In the genomic region with DNA sequence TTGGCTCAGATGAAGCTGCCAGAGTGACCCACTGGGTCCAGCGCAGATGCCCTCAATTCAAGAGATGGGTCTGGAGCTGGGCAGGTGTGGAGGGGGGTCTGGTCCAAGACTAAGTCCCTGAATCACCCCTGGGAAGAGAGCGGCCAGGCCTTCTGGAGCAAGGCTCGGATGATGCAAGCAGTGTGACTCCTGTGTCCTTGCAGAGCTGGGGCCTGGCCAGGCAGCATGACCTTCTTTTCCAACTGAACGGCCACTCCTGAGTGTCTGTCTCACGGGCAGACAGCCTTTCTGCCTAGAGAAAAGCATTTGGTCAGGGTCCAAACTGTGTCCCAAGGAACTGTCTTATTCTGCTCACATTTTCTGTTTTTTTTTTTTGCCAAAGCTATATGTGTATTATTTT, we compare ENCODE assay signal across 1 cellular context.
TF ChIP-seq lines count a peak whose summit lies in the region.

No MANE protein-coding gene starts in this region.

TF ChIP-seq in K562, 482 proteins besides CTCF, POLR2A, EP300 and RAD21 (continued from another document):
- TF ChIP-seq, protein P1, sequence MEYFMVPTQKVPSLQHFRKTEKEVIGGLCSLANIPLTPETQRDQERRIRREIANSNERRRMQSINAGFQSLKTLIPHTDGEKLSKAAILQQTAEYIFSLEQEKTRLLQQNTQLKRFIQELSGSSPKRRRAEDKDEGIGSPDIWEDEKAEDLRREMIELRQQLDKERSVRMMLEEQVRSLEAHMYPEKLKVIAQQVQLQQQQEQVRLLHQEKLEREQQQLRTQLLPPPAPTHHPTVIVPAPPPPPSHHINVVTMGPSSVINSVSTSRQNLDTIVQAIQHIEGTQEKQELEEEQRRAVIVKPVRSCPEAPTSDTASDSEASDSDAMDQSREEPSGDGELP (CRISPR knock-in tag; IDR thresholded peaks at IDR 0.05; ENCODE audit: borderline replicate concordance) = no peak
- no peak for TF ChIP-seq CEBPG (CRISPR knock-in tag; IDR thresholded peaks at IDR 0.05)
- TF ChIP-seq CEBPG (tag; conservative IDR thresholded peaks at IDR 0.05 in 1 of 2, IDR thresholded peaks at IDR 0.05 in 1 of 2) = peak; percentile 35 to 68
- TF ChIP-seq SOX6 (IDR thresholded peaks at IDR 0.05) = no peak
- TF ChIP-seq CEBPB (tag; IDR thresholded peaks at IDR 0.05) = no peak
- no peak for TF ChIP-seq HMGN3 (IDR thresholded peaks at IDR 0.05; ENCODE audit: borderline replicate concordance, extremely low read depth, insufficient read length, low read depth, low read length)
- TF ChIP-seq, protein P2, sequence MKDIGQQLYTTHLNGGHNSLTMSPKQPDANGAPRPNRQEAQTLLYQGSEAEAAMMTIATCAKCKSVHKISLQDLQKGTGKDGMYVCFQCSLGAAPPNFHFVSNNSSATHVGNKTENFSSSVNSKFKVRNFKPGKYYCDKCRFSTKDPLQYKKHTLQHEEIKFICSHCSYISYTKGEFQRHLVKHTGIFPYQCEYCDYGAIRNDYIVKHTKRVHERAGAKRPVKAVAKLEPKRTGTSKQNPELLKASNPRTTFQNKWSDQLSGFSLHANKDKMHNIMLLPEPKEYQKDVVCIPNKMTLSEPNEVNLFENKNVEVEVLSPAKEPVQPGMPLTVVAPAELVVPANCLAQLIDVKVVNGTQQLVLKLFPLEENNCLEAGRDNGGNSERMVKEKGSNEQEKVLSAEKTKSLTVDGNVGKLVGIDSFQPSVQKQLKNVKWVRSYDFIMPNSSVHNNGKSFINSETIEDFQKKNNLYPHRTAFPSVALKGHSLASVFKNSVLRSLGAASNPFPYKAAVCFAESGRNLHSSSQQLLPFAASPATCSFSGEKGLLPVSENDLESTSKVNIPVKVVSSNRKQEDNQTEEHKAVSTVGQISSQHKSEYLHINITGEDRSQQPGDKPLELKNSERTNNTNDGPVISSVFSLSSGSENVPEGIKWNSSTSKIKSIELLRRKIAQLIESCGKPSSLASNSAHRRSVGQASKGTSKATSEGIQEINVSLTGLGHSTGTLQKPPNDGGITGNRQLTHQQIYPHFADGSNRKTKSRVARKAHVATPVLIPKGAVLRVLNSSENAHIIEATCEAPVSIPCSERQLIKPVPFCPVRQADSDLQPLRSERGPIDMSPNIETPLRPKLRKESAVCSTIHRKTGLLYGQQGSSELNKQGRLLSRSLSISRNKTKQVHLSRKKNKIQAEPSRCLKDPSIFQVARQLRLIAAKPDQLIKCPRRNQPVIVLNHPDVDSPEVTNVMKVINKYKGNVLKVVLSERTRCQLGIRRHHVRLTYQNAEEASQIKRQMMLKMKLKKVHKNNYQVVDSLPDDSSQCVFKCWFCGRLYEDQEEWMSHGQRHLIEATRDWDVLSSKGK (CRISPR knock-in tag; IDR thresholded peaks at IDR 0.05) = no peak
- no peak for TF ChIP-seq ZNF583 (CRISPR knock-in tag; IDR thresholded peaks at IDR 0.05)
- TF ChIP-seq ESRRA (IDR thresholded peaks at IDR 0.05; ENCODE audit: borderline replicate concordance, low read depth) = peak; percentile 71
- TF ChIP-seq TBP (optimal IDR thresholded peaks at IDR 0.05; ENCODE audit: low read depth, low read length) = no peak
- TF ChIP-seq, protein P3, sequence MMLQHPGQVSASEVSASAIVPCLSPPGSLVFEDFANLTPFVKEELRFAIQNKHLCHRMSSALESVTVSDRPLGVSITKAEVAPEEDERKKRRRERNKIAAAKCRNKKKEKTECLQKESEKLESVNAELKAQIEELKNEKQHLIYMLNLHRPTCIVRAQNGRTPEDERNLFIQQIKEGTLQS (IDR thresholded peaks at IDR 0.05) = peak; percentile 43; the same call in 1 of the 2 replicates
- TF ChIP-seq, protein P3 (CRISPR knock-in tag; conservative IDR thresholded peaks at IDR 0.05) = no peak
- no peak for TF ChIP-seq ZBTB34 (CRISPR knock-in tag; IDR thresholded peaks at IDR 0.05)
- TF ChIP-seq BRCA1 (IDR thresholded peaks at IDR 0.05) = no peak
- no peak for TF ChIP-seq BRCA1 (CRISPR knock-in tag; IDR thresholded peaks at IDR 0.05)
- TF ChIP-seq ZNF197 (CRISPR knock-in tag; IDR thresholded peaks at IDR 0.05; ENCODE audit: low read depth) = no peak
- no peak for TF ChIP-seq ZNF133 (CRISPR knock-in tag; IDR thresholded peaks at IDR 0.05)
